ENCODE assay signal across 1 cellular context in genomic region chr2:218296801-218297200, GRCh38.
TF ChIP-seq lines count a peak whose summit lies in the region.
"Not testable (repeated sequence)": the region's sequence is repeated elsewhere in the genome, so short reads cannot be mapped to it uniquely, and the experiment has no call there.

No MANE protein-coding gene starts in this region.

TF ChIP-seq in HepG2, 621 proteins besides CTCF, POLR2A, EP300 and RAD21 (continued from another document):
- peak; percentile 51; the same call in 1 of the 2 replicates for TF ChIP-seq FOXP4 (CRISPR knock-in tag; IDR thresholded peaks at IDR 0.05)
- peak; percentile 34; the same call in 1 of the 2 replicates for TF ChIP-seq ARID5B (CRISPR knock-in tag; IDR thresholded peaks at IDR 0.05)
- TF ChIP-seq ZFX (CRISPR knock-in tag; IDR thresholded peaks at IDR 0.05; ENCODE audit: low read depth), result peak; percentile 53; the same call in 1 of the 2 replicates
- 0 out of 2 replicates have a peak, but pooled peaks have one; percentile 28 for TF ChIP-seq ZNF280D (CRISPR knock-in tag; IDR thresholded peaks at IDR 0.05)
- TF ChIP-seq HOXA5 (CRISPR knock-in tag; IDR thresholded peaks at IDR 0.05), result 0 out of 2 replicates have a peak, but pooled peaks have one; percentile 2
- TF ChIP-seq ZFY (CRISPR knock-in tag; IDR thresholded peaks at IDR 0.05), result 0 out of 2 replicates have a peak, but pooled peaks have one; percentile 30
- TF ChIP-seq ZMYM3 (CRISPR knock-in tag; IDR thresholded peaks at IDR 0.05), result peak; percentile 94
- peak; percentile 36; the same call in 1 of the 2 replicates for TF ChIP-seq ZNF772 (CRISPR knock-in tag; IDR thresholded peaks at IDR 0.05)
- peak; percentile 26; the same call in 1 of the 2 replicates for TF ChIP-seq HNF4A (CRISPR knock-in tag; IDR thresholded peaks at IDR 0.05)
- TF ChIP-seq ZNF350 (CRISPR knock-in tag; IDR thresholded peaks at IDR 0.05; ENCODE audit: borderline replicate concordance, low read depth), result 0 out of 2 replicates have a peak, but pooled peaks have one; percentile 29
- TF ChIP-seq BRCA1 (CRISPR knock-in tag; IDR thresholded peaks at IDR 0.05), result 0 out of 2 replicates have a peak, but pooled peaks have one; percentile 45
- TF ChIP-seq ADNP (CRISPR knock-in tag; IDR thresholded peaks at IDR 0.05), result peak; percentile 90; the same call in 1 of the 2 replicates
- TF ChIP-seq SMC3 (IDR thresholded peaks at IDR 0.05; ENCODE audit: low read length), result peak; percentile 64; the same call in 1 of the 2 replicates
- peak; percentile 36 for TF ChIP-seq SKI (IDR thresholded peaks at IDR 0.05; ENCODE audit: partially characterized antibody)
- TF ChIP-seq ZNF619 (CRISPR knock-in tag; IDR thresholded peaks at IDR 0.05), result 0 out of 2 replicates have a peak, but pooled peaks have one; percentile 47
- 0 out of 2 replicates have a peak, but pooled peaks have one; percentile 46 for TF ChIP-seq RCOR2 (CRISPR knock-in tag; IDR thresholded peaks at IDR 0.05)
- 0 out of 2 replicates have a peak, but pooled peaks have one; percentile 44 for TF ChIP-seq CC2D1A (CRISPR knock-in tag; IDR thresholded peaks at IDR 0.05)
- peak; percentile 64 for TF ChIP-seq RARA (CRISPR knock-in tag; IDR thresholded peaks at IDR 0.05)
- TF ChIP-seq PHF21A (CRISPR knock-in tag; IDR thresholded peaks at IDR 0.05), result 0 out of 2 replicates have a peak, but pooled peaks have one; percentile 19
- 0 out of 2 replicates have a peak, but pooled peaks have one; percentile 10 for TF ChIP-seq TBX3 (IDR thresholded peaks at IDR 0.05; ENCODE audit: borderline replicate concordance)
- peak; percentile 75; the same call in 1 of the 2 replicates for TF ChIP-seq ZNF644 (CRISPR knock-in tag; IDR thresholded peaks at IDR 0.05; ENCODE audit: low read depth)
- TF ChIP-seq ZNF317 (CRISPR knock-in tag; IDR thresholded peaks at IDR 0.05), result 0 out of 2 replicates have a peak, but pooled peaks have one; percentile 7
- 0 out of 2 replicates have a peak, but pooled peaks have one; percentile 62 for TF ChIP-seq ZBTB43 (CRISPR knock-in tag; conservative IDR thresholded peaks at IDR 0.05)
- 0 out of 2 replicates have a peak, but pooled peaks have one; percentile 14 for TF ChIP-seq IKZF5 (CRISPR knock-in tag; IDR thresholded peaks at IDR 0.05)
- not testable (repeated sequence) for TF ChIP-seq FOXA1 (IDR thresholded peaks at IDR 0.05)
- peak; percentile 61 for TF ChIP-seq FOXA1 (CRISPR knock-in tag; IDR thresholded peaks at IDR 0.05)
- TF ChIP-seq UBTF (CRISPR knock-in tag; IDR thresholded peaks at IDR 0.05), result peak; percentile 56
- TF ChIP-seq BCL6 (CRISPR knock-in tag; IDR thresholded peaks at IDR 0.05), result peak; percentile 34; the same call in 1 of the 2 replicates
- TF ChIP-seq SAP130 (CRISPR knock-in tag; IDR thresholded peaks at IDR 0.05; ENCODE audit: low read depth), result peak; percentile 63
- peak; percentile 0; the same call in 1 of the 2 replicates for TF ChIP-seq ZNF605 (CRISPR knock-in tag; IDR thresholded peaks at IDR 0.05)
- 0 out of 2 replicates have a peak, but pooled peaks have one; percentile 41 for TF ChIP-seq ZNF766 (CRISPR knock-in tag; IDR thresholded peaks at IDR 0.05; ENCODE audit: borderline replicate concordance)
- 0 out of 2 replicates have a peak, but pooled peaks have one; percentile 61 for TF ChIP-seq KDM3A (CRISPR knock-in tag; IDR thresholded peaks at IDR 0.05; ENCODE audit: low read depth)
- TF ChIP-seq PITX1 (CRISPR knock-in tag; IDR thresholded peaks at IDR 0.05), result peak; percentile 5; the same call in 1 of the 2 replicates
- 0 out of 2 replicates have a peak, but pooled peaks have one; percentile 16 for TF ChIP-seq ZSCAN21 (CRISPR knock-in tag; IDR thresholded peaks at IDR 0.05; ENCODE audit: borderline replicate concordance)
- peak; percentile 71; the same call in 1 of the 2 replicates for TF ChIP-seq RXRA (CRISPR knock-in tag; IDR thresholded peaks at IDR 0.05)
- 0 out of 2 replicates have a peak, but pooled peaks have one; percentile 6 for TF ChIP-seq ZNF232 (CRISPR knock-in tag; IDR thresholded peaks at IDR 0.05; ENCODE audit: borderline replicate concordance)
- TF ChIP-seq ZNF547 (CRISPR knock-in tag; IDR thresholded peaks at IDR 0.05), result peak; percentile 47
- TF ChIP-seq POGK (CRISPR knock-in tag; conservative IDR thresholded peaks at IDR 0.05), result 0 out of 2 replicates have a peak, but pooled peaks have one; percentile 49
- peak; percentile 73 for TF ChIP-seq TBX2 (CRISPR knock-in tag; IDR thresholded peaks at IDR 0.05; ENCODE audit: borderline replicate concordance)
- TF ChIP-seq CHD4 (IDR thresholded peaks at IDR 0.05; ENCODE audit: borderline replicate concordance, low read length), result 0 out of 2 replicates have a peak, but pooled peaks have one; percentile 76
- peak; percentile 37; the same call in 1 of the 2 replicates for TF ChIP-seq FOXO1 (CRISPR knock-in tag; IDR thresholded peaks at IDR 0.05)
- peak; percentile 72; the same call in 1 of the 2 replicates for TF ChIP-seq RXRB (CRISPR knock-in tag; IDR thresholded peaks at IDR 0.05; ENCODE audit: borderline replicate concordance)
- 0 out of 2 replicates have a peak, but pooled peaks have one; percentile 11 for TF ChIP-seq HIVEP1 (CRISPR knock-in tag; IDR thresholded peaks at IDR 0.05)
- peak; percentile 42; the same call in 1 of the 2 replicates for TF ChIP-seq HDAC2 (CRISPR knock-in tag; IDR thresholded peaks at IDR 0.05)
- TF ChIP-seq ZNF781 (CRISPR knock-in tag; IDR thresholded peaks at IDR 0.05; ENCODE audit: borderline replicate concordance, not compliant biosample characterization), result peak; percentile 3
- peak; percentile 79 for TF ChIP-seq ZMYM2 (CRISPR knock-in tag; IDR thresholded peaks at IDR 0.05)
- TF ChIP-seq MYC (CRISPR knock-in tag; IDR thresholded peaks at IDR 0.05; ENCODE audit: borderline replicate concordance), result 0 out of 2 replicates have a peak, but pooled peaks have one; percentile 36
- TF ChIP-seq MED1 (CRISPR knock-in tag; IDR thresholded peaks at IDR 0.05), result peak; percentile 61; the same call in 1 of the 2 replicates
